ENCODE assay signal across 24 cellular contexts in genomic region chr4:165678236-165678960, GRCh38.
A peak's percentile ranks its signal among the peaks of the same experiment; 100 is the strongest.
DNase-seq lines count a peak whose midpoint lies in the region; ATAC-seq, FAIRE-seq and TF ChIP-seq lines count a peak whose summit lies in the region.
"Had no signal": no experiment of that assay in that cellular context is flagged by ENCODE, and none has a peak within 500 bp of the region (broad histone marks: within the 10 kb centered on the region; RNA-seq: fewer than 3 reads in every experiment).

No MANE protein-coding gene starts in this region.

- no peaks in the 10 kb centered on the region for H3K9me3 Mint-ChIP-seq in nephron progenitor cell
- H3K9me3 Mint-ChIP-seq in progenitor cell of endocrine pancreas (ENCODE audit: low read depth) = no peaks in the 10 kb centered on the region

- DNase-seq in choroid plexus epithelial cell (ENCODE audit: low read depth) (peak; percentile 13), fibroblast of gingiva (ENCODE audit: low read depth) (peak; percentile 4), nephron progenitor cell (no peak), progenitor cell of endocrine pancreas (ENCODE audit: low spot score, unreplicated experiment) (no peak), HTR-8/SVneo (ENCODE audit: insufficient read length, low spot score) (no peak)
- DNase-seq: ACHN; BE2C; C1 segment of cervical spinal cord; CD4-positive, CD25-positive, alpha-beta regulatory T cell; CD8-positive, alpha-beta memory T cell; COR-L47; DMS 273 treated with DMSO at 0.1 percent for 48 hours; DMS53; DND-41; EL; GM23248; HFFc6; KG1 had no signal

- no peak for FAIRE-seq in HTR-8/SVneo (lab: Jason Lieb, UNC)
- FAIRE-seq: A204.1, GM12891, H54 had no signal

- TF ChIP-seq CTCF in choroid plexus epithelial cell (conservative IDR thresholded peaks at IDR 0.05; ENCODE audit: low read depth, low read length) (no peak), nephron progenitor cell (IDR thresholded peaks at IDR 0.05) (no peak), progenitor cell of endocrine pancreas (IDR thresholded peaks at IDR 0.05; ENCODE audit: unreplicated experiment) (no peak)

- H3K27me3 Mint-ChIP-seq in nephron progenitor cell (ENCODE audit: low read depth, poor library complexity) = no peaks in the 10 kb centered on the region
- H3K27me3 Mint-ChIP-seq in progenitor cell of endocrine pancreas = no peaks in the 10 kb centered on the region
- H3K27me3 Mint-ChIP-seq: CD8-positive, alpha-beta memory T cell had no signal

- H3K36me3 Mint-ChIP-seq in nephron progenitor cell (ENCODE audit: low read depth) (no peaks in the 10 kb centered on the region), progenitor cell of endocrine pancreas (ENCODE audit: insufficient read depth) (no peaks in the 10 kb centered on the region)
- H3K36me3 Mint-ChIP-seq: CD4-positive, CD25-positive, alpha-beta regulatory T cell; CD8-positive, alpha-beta memory T cell had no signal

- H3K4me3 Mint-ChIP-seq in nephron progenitor cell (no peak overlapping the region), progenitor cell of endocrine pancreas (ENCODE audit: low read depth) (no peak overlapping the region)
- H3K4me3 Mint-ChIP-seq: CD4-positive, CD25-positive, alpha-beta regulatory T cell; CD8-positive, alpha-beta memory T cell; HFFc6 had no signal

- no peak overlapping the region for H3K4me3 ChIP-seq in choroid plexus epithelial cell (ENCODE audit: low read depth, low read length)
- H3K4me3 ChIP-seq: GM23248 had no signal

- no peaks in the 10 kb centered on the region for H3K4me1 Mint-ChIP-seq in nephron progenitor cell
- no peaks in the 10 kb centered on the region for H3K4me1 Mint-ChIP-seq in progenitor cell of endocrine pancreas (ENCODE audit: low read depth)
- H3K4me1 Mint-ChIP-seq: CD8-positive, alpha-beta memory T cell had no signal

- H3K27ac Mint-ChIP-seq in nephron progenitor cell = peak overlapping the region; percentile 3
- H3K27ac Mint-ChIP-seq in progenitor cell of endocrine pancreas = no peak overlapping the region
- H3K27ac Mint-ChIP-seq: CD4-positive, CD25-positive, alpha-beta regulatory T cell; CD8-positive, alpha-beta memory T cell; HFFc6 had no signal

- ATAC-seq in GM21723 (IDR thresholded peaks at IDR 0.05; ENCODE audit: unreplicated experiment) (no peak), HG03045 (IDR thresholded peaks at IDR 0.05; ENCODE audit: unreplicated experiment) (no peak)
- ATAC-seq: HCT116 had no signal

Comparison
In these comparisons a context has a peak if more than half of its experiments do, and no peak if none do; other contexts are left out.
1. DNase-seq: peak in choroid plexus epithelial cell (single experiment) and fibroblast of gingiva (single experiment); none in nephron progenitor cell (single experiment), progenitor cell of endocrine pancreas (single experiment) and HTR-8/SVneo (single experiment).